Comparison of ENCODE assay signal across 13 cellular contexts in the genomic region with DNA sequence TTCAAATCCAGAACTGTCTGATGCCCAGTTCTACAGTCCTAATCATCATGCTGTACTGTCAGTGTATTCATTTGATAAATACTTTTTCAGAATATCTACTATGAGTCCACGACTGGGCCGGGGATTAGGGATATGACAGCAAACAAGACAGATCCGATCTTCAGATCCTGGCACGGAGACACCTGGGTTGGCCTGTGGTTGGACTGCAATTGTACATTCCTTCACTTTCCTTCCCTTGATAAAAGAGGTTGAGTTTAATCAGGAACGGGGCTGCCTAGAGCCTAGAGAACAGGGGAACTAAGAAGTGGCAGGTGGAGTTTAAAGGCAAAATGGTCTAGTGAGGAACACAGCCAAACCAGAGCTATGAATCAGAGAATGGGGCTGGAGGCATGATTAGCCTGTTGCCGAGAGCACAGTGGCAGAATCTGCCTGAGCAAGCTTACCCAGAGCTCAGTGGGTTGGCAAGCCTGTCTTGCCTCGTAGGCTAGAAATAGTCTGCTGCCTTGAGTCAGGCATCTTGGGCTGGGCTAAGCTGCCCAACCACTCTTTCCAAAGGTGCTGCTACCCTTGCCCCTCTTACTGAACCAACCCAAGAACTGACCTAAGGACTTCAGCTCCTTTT. TPM values are rescaled to one million over a fixed set of nuclear protein-coding genes. Genes with fewer than 3 reads are reported as not detected.
DNase-seq lines count a peak whose midpoint lies in the region; ATAC-seq lines count a peak whose summit lies in the region.
"Had no signal": no experiment of that assay in that cellular context is flagged by ENCODE, and none has a peak within 500 bp of the region (broad histone marks: within the 10 kb centered on the region; RNA-seq: fewer than 3 reads in every experiment).

No MANE protein-coding gene starts in this region.

- intact Hi-C loops in sciatic nerve (cut with DNase I): no loop called here

- peak; percentile 6 for ATAC-seq in sciatic nerve
- no peak for ATAC-seq in HG03565 (IDR thresholded peaks at IDR 0.05; ENCODE audit: unreplicated experiment)

- DNase-seq in GM04504 (ENCODE audit: low read depth) (peak; percentile 55), amniotic epithelial cell (ENCODE audit: low read depth) (peak; percentile 96), fibroblast of gingiva (ENCODE audit: low read depth) (peak; percentile 55), sciatic nerve (ENCODE audit: low spot score) (no peak), NCI-H187 (lab: John Stamatoyannopoulos, UW) (no peak), DMS153 treated with DMSO at 0.1 percent for 48 hours (lab: John Stamatoyannopoulos, UW; ENCODE audit: unreplicated experiment) (no peak)
- DNase-seq in activated T-cell treated with anti-CD3 and anti-CD28 coated beads, Interleukin-2, amount 50 U/mL, for 48 hours: no peak
- DNase-seq: activated T-cell treated with anti-CD3 and anti-CD28 coated beads, Interleukin-2, amount 50 U/mL, for 1 hour; cortex of kidney; Peyer's patch; stimulated activated CD4-positive, alpha-beta T cell treated with anti-CD3 and anti-CD28 coated beads, Interleukin-2, amount 100 ng/mL, for 24 hours; WERI-Rb-1 had no signal

RNA-seq across cellular contexts. Expression of gene PTCH2, which starts 38.1 kb away (rescaled TPM):
- 31.2 TPM for total RNA-seq in sciatic nerve

Comparison
In these comparisons a context has a peak if more than half of its experiments do, and no peak if none do; other contexts are left out.
1. DNase-seq: peak in GM04504 (single experiment), amniotic epithelial cell (single experiment) and fibroblast of gingiva (single experiment); none in sciatic nerve (single experiment), activated T-cell treated with anti-CD3 and anti-CD28 coated beads, Interleukin-2, amount 50 U/mL, for 48 hours (0 of 2), NCI-H187 (0 of 2) and DMS153 treated with DMSO at 0.1 percent for 48 hours (single experiment).